Comparison of ENCODE assay signal across 14 cellular contexts in the genomic region with DNA sequence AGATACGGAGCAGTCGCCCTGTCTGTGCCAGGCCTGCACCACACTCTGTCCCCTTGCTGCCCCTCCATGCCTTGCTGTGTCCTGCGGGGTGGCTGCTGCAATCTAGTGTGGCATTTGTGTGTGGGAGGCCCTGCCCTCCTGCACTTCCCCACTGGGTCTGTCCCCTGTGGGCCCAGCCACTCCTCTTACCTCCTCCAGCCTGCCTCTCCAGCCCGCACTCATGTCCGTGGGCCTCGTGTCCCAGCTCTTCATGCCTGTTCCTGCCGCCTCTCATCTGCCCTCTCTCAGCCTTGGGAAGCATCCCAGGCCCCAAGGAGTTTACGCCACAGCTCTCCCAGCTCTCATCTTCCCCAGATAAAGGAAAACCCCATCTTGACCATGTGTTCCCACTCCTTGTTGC. TPM values are rescaled to one million over a fixed set of nuclear protein-coding genes. Genes with fewer than 3 reads are reported as not detected.
DNase-seq lines count a peak whose midpoint lies in the region; ATAC-seq, FAIRE-seq and TF ChIP-seq lines count a peak whose summit lies in the region.
"Had no signal": no experiment of that assay in that cellular context is flagged by ENCODE, and none has a peak within 500 bp of the region (broad histone marks: within the 10 kb centered on the region; RNA-seq: fewer than 3 reads in every experiment).

No MANE protein-coding gene starts in this region.

- H3K27me3 Mint-ChIP-seq in Caco-2 (ENCODE audit: insufficient read depth, unreplicated experiment) (no peaks in the 10 kb centered on the region), astrocyte (ENCODE audit: low read depth, unreplicated experiment) (no peaks in the 10 kb centered on the region)
- H3K27me3 Mint-ChIP-seq in natural killer cell treated with Interleukin-12 subunit alpha and Interleukin-12 subunit beta and Interleukin-15 and Interleukin-18, amount 100 ng/mL, for 72 hours = no peaks in the 10 kb centered on the region
- H3K27me3 Mint-ChIP-seq: CD4-positive, CD25-positive, alpha-beta regulatory T cell had no signal

- H3K27me3 ChIP-seq in Caco-2 (replicated peaks; ENCODE audit: control insufficient read depth, insufficient read depth, low read length) (no peaks in the 10 kb centered on the region), astrocyte (ENCODE audit: insufficient read depth, low read length) (no peaks in the 10 kb centered on the region)

- CTCF ChIA-PET in Caco-2 (lab: Charles Lee) = no interaction called here

- POLR2A ChIA-PET in Caco-2 (lab: Charles Lee) = no interaction called here

- H3K27ac Mint-ChIP-seq in Caco-2 (ENCODE audit: unreplicated experiment) (peak overlapping the region; percentile 29), astrocyte (ENCODE audit: unreplicated experiment) (no peak overlapping the region)
- peak overlapping the region; percentile 5 to 77 for H3K27ac Mint-ChIP-seq in natural killer cell treated with Interleukin-12 subunit alpha and Interleukin-12 subunit beta and Interleukin-15 and Interleukin-18, amount 100 ng/mL, for 72 hours
- H3K27ac Mint-ChIP-seq in stimulated activated effector memory CD8-positive, alpha-beta T cell treated with anti-CD3 and anti-CD28 coated beads, Interleukin-12 subunit alpha, Interleukin-12 subunit beta, amount 100 ng/mL, for 72 hours = peak overlapping the region; percentile 46
- no peak overlapping the region for H3K27ac Mint-ChIP-seq in activated naive CD4-positive, alpha-beta T cell treated with anti-CD3 and anti-CD28 coated beads, Interleukin-2, amount 50 U/mL, for 72 hours

- H3K4me2 ChIP-seq in astrocyte (ENCODE audit: low read length) = no peak overlapping the region

- no peak overlapping the region for H2AFZ ChIP-seq in astrocyte (ENCODE audit: low read depth, low read length)

- no peak overlapping the region for H3K4me3 ChIP-seq in Caco-2 (ENCODE audit: low read depth, low read length)
- H3K4me3 ChIP-seq in astrocyte (ENCODE audit: insufficient read depth, low read depth, low read length) = no peak overlapping the region
- H3K4me3 ChIP-seq: GM12878 had no signal

- intact Hi-C loops in Caco-2 (cut with micrococcal nuclease; ENCODE audit: unreplicated experiment) (no loop called here), head of caudate nucleus (cut with DNase I) (no loop called here)

- TF ChIP-seq CTCF in Caco-2 (IDR thresholded peaks at IDR 0.05; ENCODE audit: insufficient read depth in 1 of 2, low read depth in 1 of 2, low read length in 1 of 2, severe bottlenecking in 1 of 2, unreplicated experiment in 1 of 2) = no peak
- TF ChIP-seq CTCF in astrocyte (IDR thresholded peaks at IDR 0.05; ENCODE audit: insufficient read depth, low read depth, low read length) = no peak

- FAIRE-seq in astrocyte (lab: Jason Lieb, UNC) = no peak
- FAIRE-seq: GM12878 had no signal

- no peak for DNase-seq in Caco-2
- no peak for DNase-seq in astrocyte (ENCODE audit: low read depth)
- DNase-seq in natural killer cell treated with Interleukin-12 subunit alpha and Interleukin-12 subunit beta and Interleukin-15 and Interleukin-18, amount 100 ng/mL, for 72 hours (ENCODE audit: low spot score) = no peak
- DNase-seq in stimulated activated effector memory CD8-positive, alpha-beta T cell treated with anti-CD3 and anti-CD28 coated beads, Interleukin-12 subunit alpha, Interleukin-12 subunit beta, amount 100 ng/mL, for 72 hours (ENCODE audit: low spot score in 2 of 2) = no peak
- DNase-seq in head of caudate nucleus = no peak
- no peak for DNase-seq in activated naive CD4-positive, alpha-beta T cell treated with anti-CD3 and anti-CD28 coated beads, Interleukin-2, amount 50 U/mL, for 72 hours (ENCODE audit: low spot score in 2 of 2)
- no peak for DNase-seq in GM03348 (ENCODE audit: low spot score)
- DNase-seq: Calu3; CD4-positive, CD25-positive, alpha-beta regulatory T cell; DMS 273 treated with DMSO at 0.1 percent for 48 hours; IMR-90; KBM-7 had no signal

- no TSS peak for BruUV-seq in Caco-2 (replicated peaks; lab: Mats Ljungman, UMichigan)

- H3K4me1 Mint-ChIP-seq in Caco-2 (ENCODE audit: low read depth, unreplicated experiment) (peaks cover 7% of the 10 kb centered on the region), astrocyte (ENCODE audit: low read depth, unreplicated experiment) (peaks cover 8% of the 10 kb centered on the region)
- peaks cover 25 to 63% of the 10 kb centered on the region in 2 donors for H3K4me1 Mint-ChIP-seq in natural killer cell treated with Interleukin-12 subunit alpha and Interleukin-12 subunit beta and Interleukin-15 and Interleukin-18, amount 100 ng/mL, for 72 hours (ENCODE audit: low read depth in 2 of 2)
- H3K4me1 Mint-ChIP-seq in stimulated activated effector memory CD8-positive, alpha-beta T cell treated with anti-CD3 and anti-CD28 coated beads, Interleukin-12 subunit alpha, Interleukin-12 subunit beta, amount 100 ng/mL, for 72 hours = peaks cover 25% of the 10 kb centered on the region

- peaks cover 2% of the 10 kb centered on the region for H3K36me3 ChIP-seq in Caco-2 (ENCODE audit: control insufficient read depth, insufficient read depth, low read length)
- peaks cover 33% of the 10 kb centered on the region for H3K36me3 ChIP-seq in astrocyte (ENCODE audit: insufficient read depth, low read length)

- no peak for TF ChIP-seq POLR2A in GM18505 (IDR thresholded peaks at IDR 0.05; ENCODE audit: borderline replicate concordance, extremely low read depth, insufficient read depth, insufficient read length)

- no peak overlapping the region for H3K4me3 Mint-ChIP-seq in Caco-2 (ENCODE audit: unreplicated experiment)
- H3K4me3 Mint-ChIP-seq in astrocyte (ENCODE audit: unreplicated experiment) = peak overlapping the region; percentile 50
- H3K4me3 Mint-ChIP-seq in natural killer cell treated with Interleukin-12 subunit alpha and Interleukin-12 subunit beta and Interleukin-15 and Interleukin-18, amount 100 ng/mL, for 72 hours = peak overlapping the region; percentile 6
- no peak overlapping the region for H3K4me3 Mint-ChIP-seq in stimulated activated effector memory CD8-positive, alpha-beta T cell treated with anti-CD3 and anti-CD28 coated beads, Interleukin-12 subunit alpha, Interleukin-12 subunit beta, amount 100 ng/mL, for 72 hours
- H3K4me3 Mint-ChIP-seq: CD4-positive, CD25-positive, alpha-beta regulatory T cell had no signal

- peaks cover 39% of the 10 kb centered on the region for H3K79me2 ChIP-seq in astrocyte (ENCODE audit: insufficient read depth, low read length)

- H4K20me1 ChIP-seq in astrocyte (ENCODE audit: insufficient read depth, low read length) = peaks cover 65% of the 10 kb centered on the region

- peaks cover 43% of the 10 kb centered on the region for H3K36me3 Mint-ChIP-seq in Caco-2 (ENCODE audit: insufficient read depth, unreplicated experiment)
- H3K36me3 Mint-ChIP-seq in astrocyte (ENCODE audit: low read depth, unreplicated experiment) = peaks cover 39% of the 10 kb centered on the region
- H3K36me3 Mint-ChIP-seq in natural killer cell treated with Interleukin-12 subunit alpha and Interleukin-12 subunit beta and Interleukin-15 and Interleukin-18, amount 100 ng/mL, for 72 hours = peaks cover 13% of the 10 kb centered on the region
- H3K36me3 Mint-ChIP-seq in stimulated activated effector memory CD8-positive, alpha-beta T cell treated with anti-CD3 and anti-CD28 coated beads, Interleukin-12 subunit alpha, Interleukin-12 subunit beta, amount 100 ng/mL, for 72 hours = peaks cover 74% of the 10 kb centered on the region
- H3K36me3 Mint-ChIP-seq in activated naive CD4-positive, alpha-beta T cell treated with anti-CD3 and anti-CD28 coated beads, Interleukin-2, amount 50 U/mL, for 72 hours = peaks cover 1 to 5% of the 10 kb centered on the region in 2 donors

- H3K9me3 Mint-ChIP-seq in Caco-2 (ENCODE audit: unreplicated experiment) (no peaks in the 10 kb centered on the region), astrocyte (ENCODE audit: unreplicated experiment) (no peaks in the 10 kb centered on the region)
- H3K9me3 Mint-ChIP-seq in natural killer cell treated with Interleukin-12 subunit alpha and Interleukin-12 subunit beta and Interleukin-15 and Interleukin-18, amount 100 ng/mL, for 72 hours = no peaks in the 10 kb centered on the region
- H3K9me3 Mint-ChIP-seq in stimulated activated effector memory CD8-positive, alpha-beta T cell treated with anti-CD3 and anti-CD28 coated beads, Interleukin-12 subunit alpha, Interleukin-12 subunit beta, amount 100 ng/mL, for 72 hours = no peaks in the 10 kb centered on the region
- H3K9me3 Mint-ChIP-seq in activated naive CD4-positive, alpha-beta T cell treated with anti-CD3 and anti-CD28 coated beads, Interleukin-2, amount 50 U/mL, for 72 hours = no peaks in the 10 kb centered on the region
- H3K9me3 Mint-ChIP-seq: CD4-positive, CD25-positive, alpha-beta regulatory T cell had no signal

- 0 out of 2 replicates have a peak, but pooled peaks cover 7% of the 10 kb centered on the region for H3K4me1 ChIP-seq in Caco-2
- no peaks in the 10 kb centered on the region for H3K4me1 ChIP-seq in astrocyte (ENCODE audit: insufficient read depth, low read length)

- ATAC-seq in natural killer cell treated with Interleukin-12 subunit alpha and Interleukin-12 subunit beta and Interleukin-15 and Interleukin-18, amount 100 ng/mL, for 72 hours = no peak
- ATAC-seq in stimulated activated effector memory CD8-positive, alpha-beta T cell treated with anti-CD3 and anti-CD28 coated beads, Interleukin-12 subunit alpha, Interleukin-12 subunit beta, amount 100 ng/mL, for 72 hours = no peak
- no peak for ATAC-seq in activated naive CD4-positive, alpha-beta T cell treated with anti-CD3 and anti-CD28 coated beads, Interleukin-2, amount 50 U/mL, for 72 hours
- no peak for ATAC-seq in GM18505 (IDR thresholded peaks at IDR 0.05; ENCODE audit: unreplicated experiment)
- ATAC-seq: GM12878 had no signal

- no peak overlapping the region for H3K9ac ChIP-seq in astrocyte (ENCODE audit: low read length)

- no peak overlapping the region for H3K27ac ChIP-seq in astrocyte (ENCODE audit: low read depth, low read length)

- H3K9me3 ChIP-seq in Caco-2 (no peaks in the 10 kb centered on the region), astrocyte (ENCODE audit: insufficient read depth, low read depth, low read length) (no peaks in the 10 kb centered on the region)

RNA-seq across cellular contexts. Expression of a gene that starts 26.6 kb away (rescaled TPM):
- total RNA-seq in Caco-2 (2022) (24.7 and 27.3 TPM in 2 replicates), astrocyte (15.7 and 18.0 TPM in 2 replicates)
- 10 to 100 TPM; 33.3 to 35.3 TPM for total RNA-seq in natural killer cell treated with Interleukin-12 subunit alpha and Interleukin-12 subunit beta and Interleukin-15 and Interleukin-18, amount 100 ng/mL, for 72 hours
- total RNA-seq in activated naive CD4-positive, alpha-beta T cell treated with anti-CD3 and anti-CD28 coated beads, Interleukin-2, amount 50 U/mL, for 72 hours = 10 to 100 TPM; 16.5 to 19.5 TPM

RNA-seq across cellular contexts. Expression of a gene that starts 26.9 kb away (rescaled TPM):
- total RNA-seq in Caco-2 (2022) (16.0 and 16.2 TPM in 2 replicates), astrocyte (15.7 and 16.3 TPM in 2 replicates)
- total RNA-seq in natural killer cell treated with Interleukin-12 subunit alpha and Interleukin-12 subunit beta and Interleukin-15 and Interleukin-18, amount 100 ng/mL, for 72 hours = 1 to 10 TPM; 5.1 to 7.0 TPM
- 10 to 100 TPM; 16.0 to 17.1 TPM for total RNA-seq in activated naive CD4-positive, alpha-beta T cell treated with anti-CD3 and anti-CD28 coated beads, Interleukin-2, amount 50 U/mL, for 72 hours

RNA-seq across cellular contexts. Expression of a gene that starts 39.3 kb away (rescaled TPM):
- total RNA-seq in Caco-2 (2022) = 170 and 178 TPM in 2 replicates
- 122 and 143 TPM in 2 replicates for total RNA-seq in astrocyte
- total RNA-seq in natural killer cell treated with Interleukin-12 subunit alpha and Interleukin-12 subunit beta and Interleukin-15 and Interleukin-18, amount 100 ng/mL, for 72 hours = 10 to 100 TPM; 56.1 to 61.1 TPM
- total RNA-seq in activated naive CD4-positive, alpha-beta T cell treated with anti-CD3 and anti-CD28 coated beads, Interleukin-2, amount 50 U/mL, for 72 hours = 10 to 100 TPM; 66.5 to 74.8 TPM

Comparison
In these comparisons a context has a peak if more than half of its experiments do, and no peak if none do; other contexts are left out.
1. H3K27ac Mint-ChIP-seq: peak in Caco-2 (single experiment), natural killer cell treated with Interleukin-12 subunit alpha and Interleukin-12 subunit beta and Interleukin-15 and Interleukin-18, amount 100 ng/mL, for 72 hours (2 of 2) and stimulated activated effector memory CD8-positive, alpha-beta T cell treated with anti-CD3 and anti-CD28 coated beads, Interleukin-12 subunit alpha, Interleukin-12 subunit beta, amount 100 ng/mL, for 72 hours (single experiment); none in astrocyte (single experiment) and activated naive CD4-positive, alpha-beta T cell treated with anti-CD3 and anti-CD28 coated beads, Interleukin-2, amount 50 U/mL, for 72 hours (0 of 2).
2. H3K4me3 Mint-ChIP-seq: peak in astrocyte (single experiment) and natural killer cell treated with Interleukin-12 subunit alpha and Interleukin-12 subunit beta and Interleukin-15 and Interleukin-18, amount 100 ng/mL, for 72 hours (single experiment); none in Caco-2 (single experiment) and stimulated activated effector memory CD8-positive, alpha-beta T cell treated with anti-CD3 and anti-CD28 coated beads, Interleukin-12 subunit alpha, Interleukin-12 subunit beta, amount 100 ng/mL, for 72 hours (single experiment).